ENCODE assay signal across 8 cellular contexts in genomic region chrX:139831689-139832456, GRCh38.
DNase-seq lines count a peak whose midpoint lies in the region; ATAC-seq lines count a peak whose summit lies in the region.

No MANE protein-coding gene starts in this region.

- no peaks in the 10 kb centered on the region for H3K9me3 ChIP-seq in adipocyte (ENCODE audit: control insufficient read depth, low read length)

- ATAC-seq in GM21390 (IDR thresholded peaks at IDR 0.05; ENCODE audit: unreplicated experiment) (peak; percentile 90), HG03565 (IDR thresholded peaks at IDR 0.05; ENCODE audit: unreplicated experiment) (peak; percentile 75), HG02970 (IDR thresholded peaks at IDR 0.05; ENCODE audit: low FRiP score, unreplicated experiment) (no peak)

- H3K4me1 ChIP-seq in adipocyte (ENCODE audit: control insufficient read depth, insufficient read depth, low read length): peaks cover 48% of the 10 kb centered on the region

- H3K36me3 ChIP-seq in adipocyte (ENCODE audit: control insufficient read depth, insufficient read depth, low read length, severe bottlenecking): no peaks in the 10 kb centered on the region

- H3K9ac ChIP-seq in adipocyte (ENCODE audit: low read length): peak overlapping the region; percentile 27

- no peaks in the 10 kb centered on the region for H3K27me3 ChIP-seq in adipocyte (replicated peaks; ENCODE audit: control insufficient read depth, insufficient read depth, low read length)

- DNase-seq in DMS 273 (lab: John Stamatoyannopoulos, UW; ENCODE audit: unreplicated experiment): peak; percentile 87
- peak; percentile 49 for DNase-seq in adipocyte (ENCODE audit: low read depth)
- DNase-seq in myocyte (ENCODE audit: low read depth): peak; percentile 64
- DNase-seq in nucleus accumbens (lab: John Stamatoyannopoulos, UW): no peak
- no peak for DNase-seq in NCI-H2227 treated with DMSO at 0.1 percent for 48 hours (lab: John Stamatoyannopoulos, UW)

- H3K4me3 ChIP-seq in adipocyte (ENCODE audit: low read length): peak overlapping the region; percentile 23

Comparison
In these comparisons a context has a peak if more than half of its experiments do, and no peak if none do; other contexts are left out.
1. DNase-seq: peak in DMS 273 (single experiment), adipocyte (single experiment) and myocyte (single experiment); none in nucleus accumbens (0 of 56) and NCI-H2227 treated with DMSO at 0.1 percent for 48 hours (single experiment).